22 cellular contexts compared by ENCODE assay signal in genomic region chr12:51598156-51598555, GRCh38.
"Had no signal": no experiment of that assay in that cellular context is flagged by ENCODE, and none has a peak within 500 bp of the region (broad histone marks: within the 10 kb centered on the region; RNA-seq: fewer than 3 reads in every experiment).

No MANE protein-coding gene starts in this region.

- H3K4me1 Mint-ChIP-seq: mesothelial cell of epicardium, naive B cell had no signal

- H3K36me3 Mint-ChIP-seq: mesothelial cell of epicardium; naive B cell; naive thymus-derived CD8-positive, alpha-beta T cell had no signal

- H3K9me3 Mint-ChIP-seq: mesothelial cell of epicardium; naive B cell; naive thymus-derived CD8-positive, alpha-beta T cell had no signal

- DNase-seq: dermis blood vessel endothelial cell; dorsolateral prefrontal cortex; effector CD4-positive, alpha-beta T cell; effector memory CD4-positive, alpha-beta T cell; foreskin keratinocyte; head of caudate nucleus; heart right ventricle; hippocampal formation; left cardiac atrium; left lung; left ventricle myocardium superior; lower lobe of right lung; mesenchymal stem cell; mucosa of descending colon; naive B cell; naive thymus-derived CD8-positive, alpha-beta T cell had no signal

- H3K27ac Mint-ChIP-seq: mesothelial cell of epicardium; naive B cell; naive thymus-derived CD8-positive, alpha-beta T cell had no signal

- FAIRE-seq: endothelial cell of umbilical vein, frontal cortex, islet of Langerhans, keratinocyte had no signal

- H3K4me3 Mint-ChIP-seq: mesothelial cell of epicardium; naive B cell; naive thymus-derived CD8-positive, alpha-beta T cell had no signal

- ATAC-seq: foreskin keratinocyte; gastroesophageal sphincter; heart right ventricle; left cardiac atrium; left lung; left ventricle myocardium superior; lower lobe of right lung; mucosa of descending colon; naive thymus-derived CD8-positive, alpha-beta T cell had no signal
